In genomic region chr17:64580384-64581307, GRCh38 we compare ENCODE assay signal across 14 cellular contexts.
DNase-seq lines count a peak whose midpoint lies in the region; ATAC-seq, FAIRE-seq and TF ChIP-seq lines count a peak whose summit lies in the region.
"Had no signal": no experiment of that assay in that cellular context is flagged by ENCODE, and none has a peak within 500 bp of the region (broad histone marks: within the 10 kb centered on the region; RNA-seq: fewer than 3 reads in every experiment).

No MANE protein-coding gene starts in this region.

- H3K9me3 Mint-ChIP-seq in CD4-positive, alpha-beta T cell: no peaks in the 10 kb centered on the region
- no peaks in the 10 kb centered on the region for H3K9me3 Mint-ChIP-seq in activated CD8-positive, alpha-beta T cell treated with anti-CD3 and anti-CD28 coated beads, Interleukin-2, amount 10 ng/mL, durations not matched to agents 7 days and 5 days (ENCODE audit: insufficient read depth)

- DNase-seq in CD4-positive, alpha-beta T cell: no peak
- DNase-seq in H54 (ENCODE audit: insufficient read length, low spot score) (no peak), fibroblast of villous mesenchyme (ENCODE audit: low read depth) (peak; percentile 32), RCC 7860 (ENCODE audit: low spot score) (no peak), caudate nucleus (lab: John Stamatoyannopoulos, UW) (no peak), HTR-8/SVneo (ENCODE audit: insufficient read length, low spot score) (no peak)
- no peak for DNase-seq in activated CD8-positive, alpha-beta T cell treated with anti-CD3 and anti-CD28 coated beads, Interleukin-2, amount 10 ng/mL, durations not matched to agents 7 days and 5 days
- DNase-seq: activated CD8-positive, alpha-beta memory T cell treated with anti-CD3 and anti-CD28 coated beads, Interleukin-2, amount 50 U/mL, for 4 hours; erythroblast; mucosa of descending colon; right cardiac atrium; thyroid gland had no signal

- H3K27ac ChIP-seq in CD4-positive, alpha-beta T cell (ENCODE audit: low read depth, low read length): no peak overlapping the region
- H3K27ac ChIP-seq in caudate nucleus (ENCODE audit: low read depth, low read length): no peak overlapping the region
- H3K27ac ChIP-seq: thyroid gland had no signal

- H3K27me3 Mint-ChIP-seq in CD4-positive, alpha-beta T cell: no peaks in the 10 kb centered on the region
- no peaks in the 10 kb centered on the region for H3K27me3 Mint-ChIP-seq in activated CD8-positive, alpha-beta T cell treated with anti-CD3 and anti-CD28 coated beads, Interleukin-2, amount 10 ng/mL, durations not matched to agents 7 days and 5 days (ENCODE audit: low read depth)

- CTCF ChIA-PET in CD4-positive, alpha-beta T cell (lab: Charles Lee): interaction anchor here (0.7 to 1.6 kb wide), 2 partner anchors 11 to 20 kb away, joined by 3 read pairs; no protein-coding TSS in a partner anchor
- CTCF ChIA-PET in activated CD8-positive, alpha-beta T cell treated with anti-CD3 and anti-CD28 coated beads, Interleukin-2, amount 10 ng/mL, durations not matched to agents 7 days and 5 days (lab: Charles Lee): no interaction called here

- no peak overlapping the region for H3K4me3 ChIP-seq in fibroblast of villous mesenchyme (ENCODE audit: low read depth, low read length)
- H3K4me3 ChIP-seq: mucosa of descending colon, thyroid gland had no signal

- peak; percentile 62 for FAIRE-seq in H54 (lab: Jason Lieb, UNC)
- FAIRE-seq in RCC 7860 (lab: Jason Lieb, UNC): no peak
- no peak for FAIRE-seq in HTR-8/SVneo (lab: Jason Lieb, UNC)
- FAIRE-seq: GM19239 had no signal

- H3K36me3 Mint-ChIP-seq in CD4-positive, alpha-beta T cell (ENCODE audit: low read depth): peaks cover 74% of the 10 kb centered on the region
- H3K36me3 Mint-ChIP-seq in activated CD8-positive, alpha-beta T cell treated with anti-CD3 and anti-CD28 coated beads, Interleukin-2, amount 10 ng/mL, durations not matched to agents 7 days and 5 days (ENCODE audit: low read depth): peaks cover 32% of the 10 kb centered on the region

- no peaks in the 10 kb centered on the region for H3K27me3 ChIP-seq in CD4-positive, alpha-beta T cell (ENCODE audit: control insufficient read depth, insufficient read depth, low read length)
- H3K27me3 ChIP-seq: thyroid gland had no signal

- peak overlapping the region; percentile 19 for H3K27ac Mint-ChIP-seq in CD4-positive, alpha-beta T cell
- peak overlapping the region; percentile 31 for H3K27ac Mint-ChIP-seq in activated CD8-positive, alpha-beta T cell treated with anti-CD3 and anti-CD28 coated beads, Interleukin-2, amount 10 ng/mL, durations not matched to agents 7 days and 5 days

- intact Hi-C loops in CD4-positive, alpha-beta T cell (cut with DNase I, micrococcal nuclease): no loop called here

- no peak for ATAC-seq in CD4-positive, alpha-beta T cell (ENCODE audit: poor library complexity)
- ATAC-seq in activated CD8-positive, alpha-beta T cell treated with anti-CD3 and anti-CD28 coated beads, Interleukin-2, amount 10 ng/mL, durations not matched to agents 7 days and 5 days: no peak
- no peak for ATAC-seq in GM21528 (IDR thresholded peaks at IDR 0.05; ENCODE audit: low FRiP score, unreplicated experiment)
- ATAC-seq: mucosa of descending colon, right cardiac atrium had no signal

- peaks cover 11% of the 10 kb centered on the region for H3K4me1 Mint-ChIP-seq in CD4-positive, alpha-beta T cell (ENCODE audit: low read depth)
- H3K4me1 Mint-ChIP-seq in activated CD8-positive, alpha-beta T cell treated with anti-CD3 and anti-CD28 coated beads, Interleukin-2, amount 10 ng/mL, durations not matched to agents 7 days and 5 days (ENCODE audit: low read depth): peaks cover 9% of the 10 kb centered on the region

- POLR2A ChIA-PET in CD4-positive, alpha-beta T cell (lab: Charles Lee): interaction anchor here (0.6 kb wide), 2 partner anchors 13 to 25 kb away, joined by 3 read pairs; no protein-coding TSS in a partner anchor
- POLR2A ChIA-PET in activated CD8-positive, alpha-beta T cell treated with anti-CD3 and anti-CD28 coated beads, Interleukin-2, amount 10 ng/mL, durations not matched to agents 7 days and 5 days (lab: Charles Lee): interaction anchor here (0.5 kb wide), 1 partner anchor 40 kb away, joined by 3 read pairs; no protein-coding TSS in a partner anchor

- no peak overlapping the region for H3K4me3 Mint-ChIP-seq in CD4-positive, alpha-beta T cell
- H3K4me3 Mint-ChIP-seq in activated CD8-positive, alpha-beta T cell treated with anti-CD3 and anti-CD28 coated beads, Interleukin-2, amount 10 ng/mL, durations not matched to agents 7 days and 5 days: no peak overlapping the region

- H3K9me3 ChIP-seq in CD4-positive, alpha-beta T cell (ENCODE audit: control insufficient read depth, low read length): no peaks in the 10 kb centered on the region
- H3K9me3 ChIP-seq: mucosa of descending colon, thyroid gland had no signal

- no peak for TF ChIP-seq CTCF in CD4-positive, alpha-beta T cell (IDR thresholded peaks at IDR 0.05)
- TF ChIP-seq CTCF in fibroblast of villous mesenchyme (IDR thresholded peaks at IDR 0.05; ENCODE audit: insufficient read depth, low read depth, low read length): no peak

- no peak for TF ChIP-seq POLR2A in H54 (IDR thresholded peaks at IDR 0.05; ENCODE audit: low read depth, low read length)
